Comparison of ENCODE assay signal across 8 cellular contexts in genomic region chr19:37077929-37078716, GRCh38. TPM values are rescaled to one million over a fixed set of nuclear protein-coding genes. Genes with fewer than 3 reads are reported as not detected.
DNase-seq lines count a peak whose midpoint lies in the region; ATAC-seq and TF ChIP-seq lines count a peak whose summit lies in the region.

Gene ZNF420 (plus strand): TSS chr19:37078433. CDS start chr19:37089119, 10,686 bp downstream.

- peaks cover 18% of the 10 kb centered on the region for H3K36me3 Mint-ChIP-seq in activated naive CD8-positive, alpha-beta T cell
- peaks cover 20% of the 10 kb centered on the region for H3K36me3 Mint-ChIP-seq in glutamatergic neuron (ENCODE audit: unreplicated experiment)

- peak; percentile 31 for TF ChIP-seq POLR2A in testis (IDR thresholded peaks at IDR 0.05)

- H3K4me3 ChIP-seq in GM08714 (ENCODE audit: low read length) (peak within 1 kb of the TSS; percentile 98), testis (peak within 1 kb of the TSS; percentile 73 to 80)

- ATAC-seq in HG02610 (IDR thresholded peaks at IDR 0.05; ENCODE audit: unreplicated experiment) (peak; percentile 93), omental fat pad (ENCODE audit: low FRiP score) (peak; percentile 99)

- DNase-seq in NCI-H1105 (lab: John Stamatoyannopoulos, UW), result peak; percentile 95
- peak; percentile 76 for DNase-seq in SKM-1 (lab: John Stamatoyannopoulos, UW; ENCODE audit: unreplicated experiment)
- peak; percentile 96 for DNase-seq in glutamatergic neuron
- peak; percentile 69 for DNase-seq in omental fat pad (ENCODE audit: low spot score)
- peak; percentile 97 for DNase-seq in testis

- no peaks in the 10 kb centered on the region for H3K27me3 ChIP-seq in testis

- 0 to 1% methylated on average over 2 to 52 of the region's 61 CpGs for WGBS in testis, 2 donors

- TF ChIP-seq CTCF in glutamatergic neuron (IDR thresholded peaks at IDR 0.05; ENCODE audit: partially characterized antibody, unreplicated experiment) (no peak), omental fat pad (IDR thresholded peaks at IDR 0.05) (no peak), testis (IDR thresholded peaks at IDR 0.05) (no peak)

- intact Hi-C loops in testis (cut with DNase I; ENCODE audit: low total_unique reads), result no loop called here

- peaks cover 32% of the 10 kb centered on the region for H3K4me1 Mint-ChIP-seq in activated naive CD8-positive, alpha-beta T cell (ENCODE audit: low read depth)
- peaks cover 10% of the 10 kb centered on the region for H3K4me1 Mint-ChIP-seq in glutamatergic neuron (ENCODE audit: low read depth, unreplicated experiment)

- no peaks in the 10 kb centered on the region for H3K27me3 Mint-ChIP-seq in activated naive CD8-positive, alpha-beta T cell
- peaks cover 4% of the 10 kb centered on the region for H3K27me3 Mint-ChIP-seq in glutamatergic neuron (ENCODE audit: unreplicated experiment)

- H3K4me3 Mint-ChIP-seq in activated naive CD8-positive, alpha-beta T cell, result peak within 1 kb of the TSS; percentile 99
- peak within 1 kb of the TSS; percentile 95 for H3K4me3 Mint-ChIP-seq in glutamatergic neuron (ENCODE audit: unreplicated experiment)

- peaks cover 11% of the 10 kb centered on the region for H3K9me3 Mint-ChIP-seq in activated naive CD8-positive, alpha-beta T cell (ENCODE audit: low read depth)
- peaks cover 13% of the 10 kb centered on the region for H3K9me3 Mint-ChIP-seq in glutamatergic neuron (ENCODE audit: unreplicated experiment)

- peak within 1 kb of the TSS; percentile 78 to 85 for H3K27ac ChIP-seq in testis

- H3K36me3 ChIP-seq in testis (ENCODE audit: low read depth, missing control alignments), result no peaks in the 10 kb centered on the region

- H3K4me1 ChIP-seq in testis, result no peaks in the 10 kb centered on the region

- peak within 1 kb of the TSS; percentile 89 for H3K27ac Mint-ChIP-seq in activated naive CD8-positive, alpha-beta T cell
- peak within 1 kb of the TSS; percentile 95 for H3K27ac Mint-ChIP-seq in glutamatergic neuron (ENCODE audit: unreplicated experiment)

- H3K9me3 ChIP-seq in testis, result no peaks in the 10 kb centered on the region

RNA-seq across cellular contexts. Expression of gene ZNF420, which starts in this region (rescaled TPM):
- total RNA-seq in glutamatergic neuron (ENCODE audit: unreplicated experiment) (13.2 TPM), omental fat pad (1 to 10 TPM; 8.0 to 9.2 (median 8.8) TPM), testis (10 to 100 TPM; 17.7 to 17.8 TPM)
- 17.6 TPM for polyA plus RNA-seq in testis (ENCODE audit: insufficient read depth, low read depth, low replicate concordance)

Comparison
In these comparisons a context has a peak if more than half of its experiments do, and no peak if none do; other contexts are left out.
1. Peak in every context shown above with its lines: DNase-seq, ATAC-seq, H3K4me3 ChIP-seq and H3K27ac ChIP-seq.